ENCODE assay signal across 14 cellular contexts in genomic region chr10:35135861-35136260, GRCh38. TPM values are rescaled to one million over a fixed set of nuclear protein-coding genes. Genes with fewer than 3 reads are reported as not detected.
A peak's percentile ranks its signal among the peaks of the same experiment; 100 is the strongest.
DNase-seq lines count a peak whose midpoint lies in the region; ATAC-seq and TF ChIP-seq lines count a peak whose summit lies in the region.
"Had no signal": no experiment of that assay in that cellular context is flagged by ENCODE, and none has a peak within 500 bp of the region (broad histone marks: within the 10 kb centered on the region; RNA-seq: fewer than 3 reads in every experiment).

No MANE protein-coding gene starts in this region.

- H2AFZ ChIP-seq in GM23248: peak overlapping the region; percentile 7; the same call in 1 of the 2 replicates

- H3K27me3 ChIP-seq in GM23248 (replicated peaks; ENCODE audit: insufficient read depth): no peaks in the 10 kb centered on the region

- H3K4me2 ChIP-seq in GM23248 (ENCODE audit: unreplicated experiment): peak overlapping the region; percentile 30
- H3K4me2 ChIP-seq: KMS-11 had no signal

- H3K9me3 Mint-ChIP-seq in activated CD4-positive, alpha-beta memory T cell treated with anti-CD3 and anti-CD28 coated beads, Interleukin-2, amount 10 ng/mL, durations not matched to agents 7 days and 5 days: no peaks in the 10 kb centered on the region
- no peaks in the 10 kb centered on the region for H3K9me3 Mint-ChIP-seq in naive B cell

- intact Hi-C loops in sciatic nerve (cut with DNase I): no loop called here

- DNase-seq in EH (ENCODE audit: low read depth): peak; percentile 57
- DNase-seq in GM23248: peak; percentile 42
- peak; percentile 56 for DNase-seq in activated CD4-positive, alpha-beta memory T cell treated with anti-CD3 and anti-CD28 coated beads, Interleukin-2, amount 10 ng/mL, durations not matched to agents 7 days and 5 days
- no peak for DNase-seq in naive B cell
- DNase-seq in GM10248 (ENCODE audit: extremely low spot score): no peak
- no peak for DNase-seq in HuH-7 (ENCODE audit: low spot score)
- DNase-seq in HK-2 (ENCODE audit: unreplicated experiment): no peak
- DNase-seq in sciatic nerve (ENCODE audit: low spot score): no peak
- DNase-seq: cortex of kidney; foreskin melanocyte; stimulated activated CD4-positive, alpha-beta T cell treated with anti-CD3 and anti-CD28 coated beads, Interleukin-12 subunit alpha, Interleukin-12 subunit beta, amount 100 ng/mL, for 4 hours; stimulated activated CD8-positive, alpha-beta memory T cell treated with anti-CD3 and anti-CD28 coated beads, Interleukin-4, amount 100 ng/mL, for 48 hours had no signal

- H3K4me1 Mint-ChIP-seq in activated CD4-positive, alpha-beta memory T cell treated with anti-CD3 and anti-CD28 coated beads, Interleukin-2, amount 10 ng/mL, durations not matched to agents 7 days and 5 days: peaks cover 57% of the 10 kb centered on the region
- H3K4me1 Mint-ChIP-seq in naive B cell: peaks cover 24 to 35% (median 28%) of the 10 kb centered on the region in 3 donors

- ATAC-seq in naive B cell (ENCODE audit: low read depth in 2 of 2) (no peak), sciatic nerve (no peak)
- ATAC-seq: Panc1 had no signal

- H3K4me3 Mint-ChIP-seq in activated CD4-positive, alpha-beta memory T cell treated with anti-CD3 and anti-CD28 coated beads, Interleukin-2, amount 10 ng/mL, durations not matched to agents 7 days and 5 days: peak overlapping the region; percentile 62
- H3K4me3 Mint-ChIP-seq in naive B cell: peak overlapping the region in 7 of 8 donors; percentile 3 to 76 (median 38)

- no peaks in the 10 kb centered on the region for H3K9me3 ChIP-seq in GM23248 (ENCODE audit: low read depth)

- CTCF ChIA-PET in activated CD4-positive, alpha-beta memory T cell treated with anti-CD3 and anti-CD28 coated beads, Interleukin-2, amount 10 ng/mL, durations not matched to agents 7 days and 5 days (lab: Charles Lee): interaction anchor here (2.1 to 11.5 kb wide), 2 partner anchors 9 to 58 kb away, joined by 11 to 219 read pairs; partner anchors contain the start of gene CREM
- CTCF ChIA-PET in GM10248 (lab: Yijun Ruan, JAX): interaction anchor here (1.0 to 3.9 kb wide), 2 partner anchors 15 to 60 kb away, joined by 3 to 23 read pairs; no protein-coding TSS in a partner anchor

- H3K79me2 ChIP-seq in GM23248 (ENCODE audit: insufficient read depth): peaks cover 42% of the 10 kb centered on the region; the same call in 1 of the 2 replicates

- H3K4me1 ChIP-seq in GM23248 (ENCODE audit: insufficient read depth): peaks cover 12% of the 10 kb centered on the region

- TF ChIP-seq CTCF in GM10248 (IDR thresholded peaks at IDR 0.05; ENCODE audit: control extremely low read depth, extremely low read depth, low read depth, missing control alignments): no peak

- no peaks in the 10 kb centered on the region for H4K20me1 ChIP-seq in GM23248 (ENCODE audit: insufficient read depth)

- no peaks in the 10 kb centered on the region for H3K9me2 ChIP-seq in GM23248 (ENCODE audit: insufficient read depth)

- H3K27ac Mint-ChIP-seq in activated CD4-positive, alpha-beta memory T cell treated with anti-CD3 and anti-CD28 coated beads, Interleukin-2, amount 10 ng/mL, durations not matched to agents 7 days and 5 days: peak overlapping the region; percentile 85
- peak overlapping the region; percentile 93 to 99 (median 96) for H3K27ac Mint-ChIP-seq in naive B cell

- H3K36me3 Mint-ChIP-seq in activated CD4-positive, alpha-beta memory T cell treated with anti-CD3 and anti-CD28 coated beads, Interleukin-2, amount 10 ng/mL, durations not matched to agents 7 days and 5 days (ENCODE audit: low read depth): no peaks in the 10 kb centered on the region
- H3K36me3 Mint-ChIP-seq in naive B cell: no peaks in the 10 kb centered on the region

- H3K27ac ChIP-seq in GM23248: no peak overlapping the region
- H3K27ac ChIP-seq: KMS-11 had no signal

- in situ Hi-C loops in GM23248 (cut with MboI): no loop called here

- WGBS in GM23248 (ENCODE audit: low coverage in 1 of 2, low lambda C conversion rate in 2 of 2, missing lambda C conversion rate in 2 of 2), 2 experiments: 62 to 68% methylated on average over 5 of the region's 5 CpGs

- POLR2A ChIA-PET in activated CD4-positive, alpha-beta memory T cell treated with anti-CD3 and anti-CD28 coated beads, Interleukin-2, amount 10 ng/mL, durations not matched to agents 7 days and 5 days (lab: Charles Lee): interaction anchor here (4.5 to 15.7 kb wide), 3 partner anchors 9 to 65 kb away, joined by 24 to 730 read pairs (median 64); partner anchors contain the start of gene CREM
- POLR2A ChIA-PET in GM10248 (lab: Yijun Ruan, JAX): no interaction called here

- H3K9ac ChIP-seq in GM23248: no peak overlapping the region
- H3K9ac ChIP-seq: KMS-11 had no signal

- H3K27me3 Mint-ChIP-seq in activated CD4-positive, alpha-beta memory T cell treated with anti-CD3 and anti-CD28 coated beads, Interleukin-2, amount 10 ng/mL, durations not matched to agents 7 days and 5 days: no peaks in the 10 kb centered on the region
- H3K27me3 Mint-ChIP-seq in naive B cell: no peaks in the 10 kb centered on the region

- no peaks in the 10 kb centered on the region for H3K36me3 ChIP-seq in GM23248 (ENCODE audit: low read depth)

- peaks cover 21% of the 10 kb centered on the region for H3F3A ChIP-seq in GM23248 (ENCODE audit: insufficient read depth)

- no peak overlapping the region for H3K4me3 ChIP-seq in GM23248

RNA-seq across cellular contexts. Expression of gene CREM, which starts 9.2 kb away (rescaled TPM):
- 13.3 and 14.9 TPM in 2 replicates for total RNA-seq in GM23248 (2014; rRNA removed; shearing (Covaris generic))
- 32.0 and 34.0 TPM in 2 replicates for polyA plus RNA-seq in GM23248 (2016; fragmentation: Nextera tagmentation; extraction: Ambion mirVana)
- total RNA-seq in activated CD4-positive, alpha-beta memory T cell treated with anti-CD3 and anti-CD28 coated beads, Interleukin-2, amount 10 ng/mL, durations not matched to agents 7 days and 5 days: 100 to 1,000 TPM; 154 to 157 TPM
- 10 to 100 TPM; 12.3 to 31.0 (median 16.8) TPM for polyA plus RNA-seq in naive B cell (ENCODE audit: low read depth in 6 of 6)
- 59.5 TPM for total RNA-seq in sciatic nerve

RNA-seq across cellular contexts. Expression of gene CUL2, which starts 45.7 kb away (rescaled TPM):
- total RNA-seq in GM23248 (2014; rRNA removed; shearing (Covaris generic)): 29.7 and 35.3 TPM in 2 replicates
- polyA plus RNA-seq in GM23248 (2016; fragmentation: Nextera tagmentation; extraction: Ambion mirVana): 50.5 and 52.1 TPM in 2 replicates
- 10 to 100 TPM; 30.6 to 34.3 TPM for total RNA-seq in activated CD4-positive, alpha-beta memory T cell treated with anti-CD3 and anti-CD28 coated beads, Interleukin-2, amount 10 ng/mL, durations not matched to agents 7 days and 5 days
- 10 to 100 TPM; 23.7 to 36.2 (median 28.4) TPM for polyA plus RNA-seq in naive B cell (ENCODE audit: low read depth in 6 of 6)
- 32.5 TPM for total RNA-seq in sciatic nerve

Comparison
In these comparisons a context has a peak if more than half of its experiments do, and no peak if none do; other contexts are left out.
1. DNase-seq: peak in EH (single experiment), GM23248 (single experiment) and activated CD4-positive, alpha-beta memory T cell treated with anti-CD3 and anti-CD28 coated beads, Interleukin-2, amount 10 ng/mL, durations not matched to agents 7 days and 5 days (single experiment); none in naive B cell (single experiment), GM10248 (single experiment), HuH-7 (single experiment), HK-2 (single experiment) and sciatic nerve (single experiment).